Comparison of ENCODE assay signal across 8 cellular contexts in the genomic region with DNA sequence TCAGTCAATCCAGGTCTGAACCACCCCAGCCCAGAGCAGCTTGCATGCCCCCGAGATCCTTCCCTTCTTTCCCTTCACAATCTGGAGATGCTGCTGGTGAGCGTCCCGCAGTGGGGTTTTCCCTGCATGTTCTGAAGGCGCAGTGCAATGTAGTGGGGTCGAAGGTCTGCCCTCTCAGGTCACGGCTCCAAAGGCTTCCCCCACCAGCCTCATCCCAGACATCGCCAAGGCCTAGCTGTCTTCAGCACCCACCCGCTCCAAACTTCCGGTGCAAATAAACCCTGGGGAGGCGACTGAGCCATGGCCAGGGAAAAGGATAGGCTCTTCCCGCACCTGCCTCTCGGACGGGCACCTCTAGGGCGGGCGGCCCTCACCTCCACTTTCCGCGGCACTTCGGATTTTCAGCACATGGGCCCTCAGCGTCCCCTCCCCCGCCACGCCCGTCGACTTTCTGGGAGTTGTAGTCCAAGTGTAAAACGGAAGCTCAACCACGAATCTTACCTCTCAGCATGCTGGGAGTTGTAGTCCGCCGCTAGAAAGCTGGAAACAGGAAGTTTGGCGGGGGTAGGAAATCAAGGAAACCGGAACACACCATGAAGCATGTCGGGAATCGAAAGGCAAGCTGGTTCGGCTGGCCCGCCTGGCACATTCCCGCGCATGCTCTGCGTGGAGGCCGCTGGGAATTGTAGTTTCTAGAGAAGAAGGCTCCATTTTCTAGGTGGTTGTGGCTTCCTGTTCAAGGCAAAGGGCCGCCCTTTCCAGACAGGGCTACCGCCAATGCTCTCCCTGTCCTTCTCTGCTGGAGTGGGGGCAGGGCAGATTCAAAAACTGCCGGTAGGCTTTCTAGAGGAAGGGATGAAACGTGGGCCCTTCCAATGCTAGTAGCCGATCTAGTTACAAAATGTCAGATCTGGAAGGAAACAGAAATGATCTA. TPM values are rescaled to one million over a fixed set of nuclear protein-coding genes. Genes with fewer than 3 reads are reported as not detected.
DNase-seq lines count a peak whose midpoint lies in the region; ATAC-seq, FAIRE-seq and TF ChIP-seq lines count a peak whose summit lies in the region.

A gene (minus strand): TSS at position 410 of the 934 bp plus-strand sequence. CDS start 2,384 bp downstream, outside the sequence.

- H3K9ac ChIP-seq in HepG2 (ENCODE audit: insufficient read depth, low read depth, low read length) = peak within 1 kb of the TSS; percentile 91

- peak; percentile 99 for FAIRE-seq in HepG2 (lab: Jason Lieb, UNC)

- no peaks in the 10 kb centered on the region for H3K27me3 Mint-ChIP-seq in activated CD4-positive, alpha-beta memory T cell treated with anti-CD3 and anti-CD28 coated beads for 36 hours

- H3K9me3 Mint-ChIP-seq in activated CD4-positive, alpha-beta memory T cell treated with anti-CD3 and anti-CD28 coated beads for 36 hours = no peaks in the 10 kb centered on the region

- TF ChIP-seq RAD21 in HepG2 (CRISPR knock-in tag; IDR thresholded peaks at IDR 0.05) = 0 out of 2 replicates have a peak, but pooled peaks have one; percentile 35

- ATAC-seq in GM19438 (IDR thresholded peaks at IDR 0.05; ENCODE audit: low read depth, unreplicated experiment) (peak; percentile 82), HG03575 (IDR thresholded peaks at IDR 0.05; ENCODE audit: extremely low read depth, insufficient number of reproducible peaks, low FRiP score, unreplicated experiment) (peak; percentile 71), HepG2 (peak; percentile 91)

- peak within 1 kb of the TSS; percentile 98 for H3K4me2 ChIP-seq in HepG2 (ENCODE audit: low read depth, low read length)

- TSS peak; percentile 26 for BruUV-seq in HepG2 (replicated peaks; lab: Mats Ljungman, UMichigan)

- peak within 1 kb of the TSS; percentile 83 for H3K27ac ChIP-seq in HepG2 (ENCODE audit: extremely low read length, insufficient read depth, low read length)

- CTCF ChIA-PET in activated CD4-positive, alpha-beta memory T cell treated with anti-CD3 and anti-CD28 coated beads for 36 hours (lab: Charles Lee) = interaction anchor here (0.8 to 6.1 kb wide), 15 partner anchors 11 to 98 kb away, joined by 3 to 64 read pairs (median 4); a partner anchor contains a TSS
- CTCF ChIA-PET in HepG2 (lab: Yijun Ruan, JAX; ENCODE audit: low intra/inter-chr PET ratio, low total read pairs) = no interaction called here

- peak within 1 kb of the TSS; percentile 89 for H3K4me3 Mint-ChIP-seq in activated CD4-positive, alpha-beta memory T cell treated with anti-CD3 and anti-CD28 coated beads for 36 hours

- peak; percentile 33; the same call in 1 of the 2 replicates for TF ChIP-seq CTCF in HepG2 (CRISPR knock-in tag; IDR thresholded peaks at IDR 0.05)

- H4K20me1 ChIP-seq in HepG2 (ENCODE audit: insufficient read depth, low read length) = peaks cover 6% of the 10 kb centered on the region

- H3K79me2 ChIP-seq in HepG2 (ENCODE audit: insufficient read depth, low read length) = peaks cover 18% of the 10 kb centered on the region

- DNase-seq in CD1c-positive myeloid dendritic cell (ENCODE audit: extremely low spot score) (peak; percentile 99), NCI-H82 treated with DMSO at 0.1 percent for 48 hours (lab: John Stamatoyannopoulos, UW; ENCODE audit: unreplicated experiment) (peak; percentile 100), dermis microvascular lymphatic vessel endothelial cell (ENCODE audit: low read depth in 2 of 2) (peak; percentile 99 to 100), HepG2 (ENCODE audit: low spot score) (peak; percentile 99)
- peak; percentile 98 for DNase-seq in activated CD4-positive, alpha-beta memory T cell treated with anti-CD3 and anti-CD28 coated beads for 36 hours
- DNase-seq in stimulated activated CD4-positive, alpha-beta T cell treated with anti-CD3 and anti-CD28 coated beads, Interleukin-4, amount 100 ng/mL, for 1 hour = peak; percentile 95

- H3K36me3 ChIP-seq in HepG2 (replicated peaks in 1 of 2; ENCODE audit: control insufficient read depth in 1 of 2, insufficient read depth in 2 of 2, low read length in 2 of 2) = peaks cover 11 to 37% of the 10 kb centered on the region in 2 experiments; a peak in 4 of 5 replicates

- intact Hi-C loops in activated CD4-positive, alpha-beta memory T cell treated with anti-CD3 and anti-CD28 coated beads for 36 hours (cut with micrococcal nuclease) = loop anchor here (1.0 to 5.0 kb wide), 8 partner anchors 10 to 884 kb away; a partner anchor contains a TSS
- intact Hi-C loops in HepG2 (cut with micrococcal nuclease; ENCODE audit: unreplicated experiment) = loop anchor here (1.0 kb wide), 1 partner anchor 26 kb away; a partner anchor contains a TSS

- peaks cover 49% of the 10 kb centered on the region for H3K36me3 Mint-ChIP-seq in activated CD4-positive, alpha-beta memory T cell treated with anti-CD3 and anti-CD28 coated beads for 36 hours

- peak; percentile 66 to 85 for TF ChIP-seq POLR2A in HepG2 (IDR thresholded peaks at IDR 0.05; ENCODE audit: insufficient read depth in 1 of 2, low read depth in 2 of 2, low read length in 2 of 2)

- no peak within 1 kb of the TSS for H2AFZ ChIP-seq in HepG2 (ENCODE audit: low read length)

- peaks cover 23% of the 10 kb centered on the region for H3K4me1 ChIP-seq in HepG2 (ENCODE audit: insufficient read depth, low read length)

- peak within 1 kb of the TSS; percentile 78 to 93 (median 81) for H3K4me3 ChIP-seq in HepG2 (replicated peaks in 1 of 3; ENCODE audit: insufficient read depth in 1 of 3, low read depth in 2 of 3, low read length in 3 of 3)

- peak within 1 kb of the TSS; percentile 95 for H3K27ac Mint-ChIP-seq in activated CD4-positive, alpha-beta memory T cell treated with anti-CD3 and anti-CD28 coated beads for 36 hours

- POLR2A ChIA-PET in activated CD4-positive, alpha-beta memory T cell treated with anti-CD3 and anti-CD28 coated beads for 36 hours (lab: Charles Lee) = interaction anchor here (0.7 to 4.9 kb wide), 8 partner anchors 9 to 284 kb away, joined by 3 to 90 read pairs (median 8); a partner anchor contains a TSS
- POLR2A ChIA-PET in HepG2 (lab: Yijun Ruan, JAX) = interaction anchor here (0.7 to 3.3 kb wide), 13 partner anchors 9 to 1805 kb away, joined by 3 to 125 read pairs (median 4); a partner anchor contains a TSS

- no peaks in the 10 kb centered on the region; a peak in 1 of 5 replicates for H3K27me3 ChIP-seq in HepG2 (ENCODE audit: control insufficient read depth in 1 of 2, insufficient read depth in 2 of 2, low read length in 2 of 2)

- TF ChIP-seq EP300 in HepG2 (IDR thresholded peaks at IDR 0.05; ENCODE audit: low read depth in 2 of 2, low read length in 2 of 2) (peak in 1 of 2 experiments; percentile 70; a peak in 3 of 4 replicates), HepG2 (CRISPR knock-in tag; IDR thresholded peaks at IDR 0.05; ENCODE audit: borderline replicate concordance) (no peak; the same call in 1 of the 2 replicates)

- 4% methylated on average over 29 of the region's 42 CpGs for WGBS in HepG2 (ENCODE audit: low lambda C conversion rate)

- in situ Hi-C loops in HepG2 (cut with HindIII; ENCODE audit: extremely low pct_ligation_motif_present, low pct_unique_long_range_greater_than_20kb) = no loop called here

- peaks cover 47% of the 10 kb centered on the region for H3K4me1 Mint-ChIP-seq in activated CD4-positive, alpha-beta memory T cell treated with anti-CD3 and anti-CD28 coated beads for 36 hours (ENCODE audit: low read depth)

- H3K9me3 ChIP-seq in HepG2 (ENCODE audit: low read length) = no peaks in the 10 kb centered on the region

TF ChIP-seq in HepG2, 621 proteins besides CTCF, POLR2A, EP300 and RAD21 (continues in another document):
- TF ChIP-seq, protein P1, sequence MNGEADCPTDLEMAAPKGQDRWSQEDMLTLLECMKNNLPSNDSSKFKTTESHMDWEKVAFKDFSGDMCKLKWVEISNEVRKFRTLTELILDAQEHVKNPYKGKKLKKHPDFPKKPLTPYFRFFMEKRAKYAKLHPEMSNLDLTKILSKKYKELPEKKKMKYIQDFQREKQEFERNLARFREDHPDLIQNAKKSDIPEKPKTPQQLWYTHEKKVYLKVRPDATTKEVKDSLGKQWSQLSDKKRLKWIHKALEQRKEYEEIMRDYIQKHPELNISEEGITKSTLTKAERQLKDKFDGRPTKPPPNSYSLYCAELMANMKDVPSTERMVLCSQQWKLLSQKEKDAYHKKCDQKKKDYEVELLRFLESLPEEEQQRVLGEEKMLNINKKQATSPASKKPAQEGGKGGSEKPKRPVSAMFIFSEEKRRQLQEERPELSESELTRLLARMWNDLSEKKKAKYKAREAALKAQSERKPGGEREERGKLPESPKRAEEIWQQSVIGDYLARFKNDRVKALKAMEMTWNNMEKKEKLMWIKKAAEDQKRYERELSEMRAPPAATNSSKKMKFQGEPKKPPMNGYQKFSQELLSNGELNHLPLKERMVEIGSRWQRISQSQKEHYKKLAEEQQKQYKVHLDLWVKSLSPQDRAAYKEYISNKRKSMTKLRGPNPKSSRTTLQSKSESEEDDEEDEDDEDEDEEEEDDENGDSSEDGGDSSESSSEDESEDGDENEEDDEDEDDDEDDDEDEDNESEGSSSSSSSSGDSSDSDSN (CRISPR knock-in tag; IDR thresholded peaks at IDR 0.05) = peak; percentile 93
- no peak for TF ChIP-seq WIZ (CRISPR knock-in tag; IDR thresholded peaks at IDR 0.05)

RNA-seq across cellular contexts. Expression of the gene that starts here (rescaled TPM):
- 100 to 1,000 TPM; 105 to 106 TPM for total RNA-seq in activated CD4-positive, alpha-beta memory T cell treated with anti-CD3 and anti-CD28 coated beads for 36 hours
- total RNA-seq in dermis microvascular lymphatic vessel endothelial cell (29.8 and 46.7 TPM in 2 replicates), HepG2 (2016; rRNA removed; fragmentation: Illumina TruSeq; extraction: Trizol) (42.9 and 45.7 TPM in 2 replicates)
- total RNA-seq in HepG2 (2016; cell fraction: cytosol; rRNA removed; fragmentation: Illumina TruSeq; extraction: Trizol; ENCODE audit: low read depth) = 18.3 and 22.1 TPM in 2 replicates
- total RNA-seq in HepG2 (2016; cell fraction: insoluble cytoplasmic fraction; rRNA removed; fragmentation: Illumina TruSeq; extraction: Trizol) = 43.5 and 49.0 TPM in 2 replicates
- 21.2 and 21.3 TPM in 2 replicates for total RNA-seq in HepG2 (2016; cell fraction: membrane; rRNA removed; fragmentation: Illumina TruSeq; extraction: Trizol)
- total RNA-seq in HepG2 (2016; cell fraction: nucleus; rRNA removed; fragmentation: Illumina TruSeq; extraction: Trizol) = 13.5 and 22.5 TPM in 2 replicates
- polyA plus RNA-seq in HepG2 (2011; rRNA removed) = 37.7 and 38.1 TPM in 2 replicates
- polyA plus RNA-seq in HepG2 (2011; cell fraction: cytosol; rRNA removed) = 28.3 and 29.4 TPM in 2 replicates
- polyA plus RNA-seq in HepG2 (2011; cell fraction: nucleus; rRNA removed) = 15.0 and 17.2 TPM in 2 replicates
- polyA plus RNA-seq in HepG2 (2012) = 29.0 TPM in 2 replicates
- 21.1 and 21.8 TPM in 2 replicates for polyA plus RNA-seq in HepG2 (2016; cell fraction: cytosol; fragmentation: Illumina TruSeq; extraction: Trizol; ENCODE audit: low read depth)
- 58.3 and 58.4 TPM in 2 replicates for polyA plus RNA-seq in HepG2 (2016; cell fraction: insoluble cytoplasmic fraction; fragmentation: Illumina TruSeq; extraction: Trizol; ENCODE audit: low read depth)
- polyA plus RNA-seq in HepG2 (2016; cell fraction: membrane; fragmentation: Illumina TruSeq; extraction: Trizol; ENCODE audit: low read depth) = 18.3 and 20.0 TPM in 2 replicates
- polyA plus RNA-seq in HepG2 (2016; cell fraction: nucleus; fragmentation: Illumina TruSeq; extraction: Trizol; ENCODE audit: insufficient read depth, low read depth) = 39.4 and 46.6 TPM in 2 replicates
- 13.2 and 67.4 TPM in 2 replicates for polyA minus RNA-seq in HepG2 (2011; rRNA and poly(A)+ RNA removed; ENCODE audit: low replicate concordance)
- 8.8 and 9.7 TPM in 2 replicates for polyA minus RNA-seq in HepG2 (2011; cell fraction: cytosol; rRNA and poly(A)+ RNA removed)
- polyA minus RNA-seq in HepG2 (2011; cell fraction: nucleus; rRNA and poly(A)+ RNA removed) = 5.7 and 8.6 TPM in 2 replicates

Comparison
In these comparisons a context has a peak if more than half of its experiments do, and no peak if none do; other contexts are left out.
1. Peak in every context shown above with its lines: DNase-seq, ATAC-seq, H3K4me3 ChIP-seq and H3K27ac ChIP-seq.